ENCODE assay signal across 8 cellular contexts in genomic region chr22:45240810-45241631, GRCh38. TPM values are rescaled to one million over a fixed set of nuclear protein-coding genes. Genes with fewer than 3 reads are reported as not detected.
DNase-seq lines count a peak whose midpoint lies in the region; ATAC-seq and TF ChIP-seq lines count a peak whose summit lies in the region.

Gene KIAA0930 (minus strand): TSS chr22:45240894. CDS start chr22:45240703, 191 bp downstream.

- H3K9me3 Mint-ChIP-seq in activated naive CD8-positive, alpha-beta T cell treated with anti-CD3 and anti-CD28 coated beads for 36 hours = no peaks in the 10 kb centered on the region
- no peaks in the 10 kb centered on the region for H3K9me3 Mint-ChIP-seq in osteocyte (ENCODE audit: unreplicated experiment)

- H3K9me3 ChIP-seq in HUES48 (ENCODE audit: control insufficient read depth, insufficient read depth, low read length) = no peaks in the 10 kb centered on the region

- peaks cover 29% of the 10 kb centered on the region for H3K4me1 Mint-ChIP-seq in activated naive CD8-positive, alpha-beta T cell treated with anti-CD3 and anti-CD28 coated beads for 36 hours
- H3K4me1 Mint-ChIP-seq in osteocyte (ENCODE audit: unreplicated experiment) = peaks cover 21% of the 10 kb centered on the region

- H3K36me3 ChIP-seq in HUES48 (ENCODE audit: control insufficient read depth, insufficient read depth, low read length) = peaks cover 7% of the 10 kb centered on the region

- peaks cover 11% of the 10 kb centered on the region for H3K4me1 ChIP-seq in HUES48 (ENCODE audit: control insufficient read depth, insufficient read depth, low read length)

- TF ChIP-seq CTCF in osteocyte (IDR thresholded peaks at IDR 0.05) = no peak

- peak within 1 kb of the TSS; percentile 71 for H3K4me3 ChIP-seq in HUES48 (ENCODE audit: low read depth, low read length)

- H3K27ac Mint-ChIP-seq in activated naive CD8-positive, alpha-beta T cell treated with anti-CD3 and anti-CD28 coated beads for 36 hours = peak within 1 kb of the TSS; percentile 86
- H3K27ac Mint-ChIP-seq in osteocyte (ENCODE audit: unreplicated experiment) = peak within 1 kb of the TSS; percentile 52

- no peaks in the 10 kb centered on the region for H3K36me3 Mint-ChIP-seq in activated naive CD8-positive, alpha-beta T cell treated with anti-CD3 and anti-CD28 coated beads for 36 hours
- peaks cover 6% of the 10 kb centered on the region for H3K36me3 Mint-ChIP-seq in osteocyte (ENCODE audit: unreplicated experiment)

- intact Hi-C loops in head of caudate nucleus (cut with DNase I) = loop anchor here (10.0 kb wide), 1 partner anchor 136 kb away; no protein-coding TSS in a partner anchor

- ATAC-seq in GM18498 (IDR thresholded peaks at IDR 0.05; ENCODE audit: unreplicated experiment) = peak; percentile 54
- ATAC-seq in GM21717 (IDR thresholded peaks at IDR 0.05; ENCODE audit: unreplicated experiment) = no peak

- no peaks in the 10 kb centered on the region for H3K27me3 Mint-ChIP-seq in activated naive CD8-positive, alpha-beta T cell treated with anti-CD3 and anti-CD28 coated beads for 36 hours
- H3K27me3 Mint-ChIP-seq in osteocyte (ENCODE audit: unreplicated experiment) = no peaks in the 10 kb centered on the region

- no peak within 1 kb of the TSS for H3K27ac ChIP-seq in HUES48 (ENCODE audit: low read depth, low read length)
- H3K27ac ChIP-seq in temporal lobe (ENCODE audit: low read depth, low read length) = peak within 1 kb of the TSS; percentile 59

- peaks cover 12% of the 10 kb centered on the region for H3K27me3 ChIP-seq in HUES48 (ENCODE audit: control insufficient read depth, insufficient read depth, low read length)

- no peak within 1 kb of the TSS; the same call in 1 of the 2 replicates for H3K9ac ChIP-seq in HUES48 (ENCODE audit: low read depth, low read length)

- peak; percentile 63 for DNase-seq in SW480 (ENCODE audit: low spot score)
- peak; percentile 75 for DNase-seq in activated naive CD8-positive, alpha-beta T cell treated with anti-CD3 and anti-CD28 coated beads for 36 hours
- DNase-seq in head of caudate nucleus = peak in 41 of 42 donors; percentile 53 to 89 (median 80)
- DNase-seq in osteocyte (ENCODE audit: extremely low spot score, unreplicated experiment) = peak; percentile 89

- peak within 1 kb of the TSS; percentile 94 for H3K4me3 Mint-ChIP-seq in activated naive CD8-positive, alpha-beta T cell treated with anti-CD3 and anti-CD28 coated beads for 36 hours
- H3K4me3 Mint-ChIP-seq in osteocyte (ENCODE audit: unreplicated experiment) = peak within 1 kb of the TSS; percentile 91

RNA-seq across cellular contexts. Expression of gene KIAA0930, which starts in this region (rescaled TPM):
- total RNA-seq in activated naive CD8-positive, alpha-beta T cell treated with anti-CD3 and anti-CD28 coated beads for 36 hours = 10 to 100 TPM; 28.0 to 28.6 TPM
- total RNA-seq in osteocyte (53.1 and 64.7 TPM in 2 replicates), temporal lobe (42.0 TPM)
